Comparison of ENCODE assay signal across 11 cellular contexts in genomic region chr7:74027124-74027682, GRCh38. TPM values are rescaled to one million over a fixed set of nuclear protein-coding genes. Genes with fewer than 3 reads are reported as not detected.
DNase-seq lines count a peak whose midpoint lies in the region; ATAC-seq and TF ChIP-seq lines count a peak whose summit lies in the region.
"Had no signal": no experiment of that assay in that cellular context is flagged by ENCODE, and none has a peak within 500 bp of the region (broad histone marks: within the 10 kb centered on the region; RNA-seq: fewer than 3 reads in every experiment).

No MANE protein-coding gene starts in this region.

- in situ Hi-C loops in gastrocnemius medialis (cut with MboI; ENCODE audit: low sequenced_read_pairs in 4 of 4) = loop anchor here in 2 of 4 donors (5.0 to 10.0 kb wide), 2 partner anchors 152 to 165 kb away; partner anchors contain the start of gene TMEM270 (in 1 of the 2)

- TF ChIP-seq RAD21 in SK-N-SH (IDR thresholded peaks at IDR 0.05; ENCODE audit: low read length) = no peak

- no peak overlapping the region for H3K9ac ChIP-seq in SK-N-SH

- H4K20me1 ChIP-seq in DOHH2 (ENCODE audit: control insufficient read depth, insufficient read depth, low read depth, low read length) = no peaks in the 10 kb centered on the region
- no peaks in the 10 kb centered on the region for H4K20me1 ChIP-seq in SK-N-SH (ENCODE audit: insufficient read depth)

- CTCF ChIA-PET in SK-N-SH (lab: Yijun Ruan, JAX) = interaction anchor here (0.5 to 5.5 kb wide), 71 partner anchors 11 to 470 kb away, joined by 3 to 107 read pairs (median 5); partner anchors contain the start of genes ABHD11, BCL7B and LIMK1

- no peaks in the 10 kb centered on the region for H3K36me3 ChIP-seq in DOHH2 (ENCODE audit: control insufficient read depth, low read length)
- no peaks in the 10 kb centered on the region for H3K36me3 ChIP-seq in SK-N-SH (replicated peaks in 1 of 2; ENCODE audit: control insufficient read depth in 1 of 2, insufficient read depth in 2 of 2, low read length in 1 of 2)
- no peaks in the 10 kb centered on the region for H3K36me3 ChIP-seq in gastrocnemius medialis

- H3K79me2 ChIP-seq in DOHH2 (ENCODE audit: control insufficient read depth, low read length) = no peaks in the 10 kb centered on the region
- H3K79me2 ChIP-seq in SK-N-SH (ENCODE audit: insufficient read depth) = 0 out of 2 replicates have a peak, but pooled peaks cover 3% of the 10 kb centered on the region

- 55% methylated on average over 9 of the region's 10 CpGs for WGBS in SK-N-SH (ENCODE audit: low lambda C conversion rate)
- WGBS in right cardiac atrium = 29% methylated on average over 10 of the region's 10 CpGs

- H3K4me2 ChIP-seq in DOHH2 (ENCODE audit: low read length) (no peak overlapping the region), SK-N-SH (no peak overlapping the region)

- no peak for TF ChIP-seq POLR2A in gastrocnemius medialis (IDR thresholded peaks at IDR 0.05)

- H3K4me3 ChIP-seq in DOHH2 (ENCODE audit: low read length) = no peak overlapping the region
- no peak overlapping the region for H3K4me3 ChIP-seq in SK-N-SH (ENCODE audit: low read depth in 2 of 2, low read length in 1 of 2)
- H3K4me3 ChIP-seq in right cardiac atrium (ENCODE audit: low read length) = peak overlapping the region; percentile 68
- peak overlapping the region; percentile 29 to 49 (median 48) for H3K4me3 ChIP-seq in gastrocnemius medialis

- POLR2A ChIA-PET in SK-N-SH (lab: Yijun Ruan, JAX) = interaction anchor here (0.7 to 1.7 kb wide), 5 partner anchors 13 to 162 kb away, joined by 3 to 4 read pairs (median 3); no protein-coding TSS in a partner anchor

- ATAC-seq in right cardiac atrium = peak; percentile 10 to 32
- peak; percentile 1 to 17 for ATAC-seq in gastrocnemius medialis
- ATAC-seq in GM21515 (IDR thresholded peaks at IDR 0.05; ENCODE audit: unreplicated experiment) = no peak

- H3K9me2 ChIP-seq in DOHH2 (replicated peaks; ENCODE audit: control insufficient read depth, low read length) (no peaks in the 10 kb centered on the region), SK-N-SH (no peaks in the 10 kb centered on the region)

- H2AFZ ChIP-seq in SK-N-SH (ENCODE audit: low read depth) = peak overlapping the region; percentile 24; the same call in 1 of the 2 replicates

- H3F3A ChIP-seq in DOHH2 (ENCODE audit: control insufficient read depth, insufficient read depth) (no peaks in the 10 kb centered on the region), SK-N-SH (replicated peaks; ENCODE audit: insufficient read depth) (peaks cover 12% of the 10 kb centered on the region)

- DNase-seq in SK-N-SH (peak; percentile 69), right cardiac atrium (no peak), gastrocnemius medialis (no peak), H4 (ENCODE audit: low spot score) (no peak), NCI-H1417 (lab: John Stamatoyannopoulos, UW) (no peak)
- no peak for DNase-seq in activated effector memory CD4-positive, alpha-beta T cell treated with Interleukin-2 at 50 U/mL for 16 hours

- no peaks in the 10 kb centered on the region for H3K9me3 ChIP-seq in DOHH2 (ENCODE audit: control insufficient read depth, insufficient read depth, low read length)
- H3K9me3 ChIP-seq in SK-N-SH = no peaks in the 10 kb centered on the region
- no peaks in the 10 kb centered on the region for H3K9me3 ChIP-seq in right cardiac atrium (ENCODE audit: control insufficient read depth, low read length)
- no peaks in the 10 kb centered on the region for H3K9me3 ChIP-seq in gastrocnemius medialis

- no peak for TF ChIP-seq EP300 in SK-N-SH (IDR thresholded peaks at IDR 0.05; ENCODE audit: borderline replicate concordance in 1 of 2, low read depth in 1 of 2, low read length in 1 of 2)

- H3K27ac ChIP-seq in DOHH2 (ENCODE audit: low read depth, low read length) = no peak overlapping the region
- H3K27ac ChIP-seq in SK-N-SH (ENCODE audit: low read depth in 2 of 2, low read length in 1 of 2) = peak overlapping the region; percentile 11 to 78; a peak in 2 of 4 replicates
- peak overlapping the region; percentile 3 for H3K27ac ChIP-seq in right cardiac atrium (ENCODE audit: low read length)
- peak overlapping the region; percentile 53 to 70 (median 62) for H3K27ac ChIP-seq in gastrocnemius medialis

- intact Hi-C loops in right cardiac atrium (cut with DNase I) (loop anchor here (2.0 to 10.0 kb wide), 5 partner anchors 35 to 160 kb away; no protein-coding TSS in a partner anchor), gastrocnemius medialis (cut with DNase I; ENCODE audit: low total_unique reads) (no loop called here)

- H3K27me3 ChIP-seq in DOHH2 (ENCODE audit: control insufficient read depth, low read length) (peaks cover 74% of the 10 kb centered on the region), SK-N-SH (ENCODE audit: insufficient read depth) (no peaks in the 10 kb centered on the region), right cardiac atrium (ENCODE audit: control insufficient read depth, insufficient read depth) (no peaks in the 10 kb centered on the region), gastrocnemius medialis (peaks cover 0 to 17% (median 0%) of the 10 kb centered on the region in 3 donors)

- H3K4me1 ChIP-seq in DOHH2 (ENCODE audit: control insufficient read depth, low read length) (no peaks in the 10 kb centered on the region), SK-N-SH (ENCODE audit: control insufficient read depth in 1 of 2, insufficient read depth in 2 of 2, low read depth in 1 of 2, low read length in 1 of 2) (peaks cover 24 to 85% of the 10 kb centered on the region in 2 experiments), right cardiac atrium (ENCODE audit: control insufficient read depth, insufficient read depth, low read length) (peaks cover 6% of the 10 kb centered on the region), gastrocnemius medialis (peaks cover 26 to 46% of the 10 kb centered on the region in 2 donors)

- TF ChIP-seq CTCF in DOHH2 (IDR thresholded peaks at IDR 0.05; ENCODE audit: low read depth, low read length, poor library complexity, severe bottlenecking) (peak; percentile 17), SK-N-SH (IDR thresholded peaks at IDR 0.05) (no peak), gastrocnemius medialis (IDR thresholded peaks at IDR 0.05 in 4 of 5, conservative IDR thresholded peaks at IDR 0.05 in 1 of 5) (peak in 2 of 5 experiments; percentile 28 to 32)

TF ChIP-seq in SK-N-SH, 30 proteins besides CTCF, POLR2A, EP300 and RAD21 (continues in another document):
- TF ChIP-seq TCF12 (IDR thresholded peaks at IDR 0.05) (no peak), POLR2AphosphoS5 (IDR thresholded peaks at IDR 0.05; ENCODE audit: low read depth, low read length) (no peak), JUND (IDR thresholded peaks at IDR 0.05) (no peak), GATA2 (CRISPR knock-in tag; IDR thresholded peaks at IDR 0.05) (no peak), MXI1 (IDR thresholded peaks at IDR 0.05; ENCODE audit: low read depth, low read length) (no peak; the same call in 1 of the 2 replicates), SIN3A (IDR thresholded peaks at IDR 0.05; ENCODE audit: borderline replicate concordance, low read depth, low read length) (no peak), RFX5 (IDR thresholded peaks at IDR 0.05; ENCODE audit: low read length) (no peak), ELF1 (IDR thresholded peaks at IDR 0.05) (no peak), USF1 (IDR thresholded peaks at IDR 0.05; ENCODE audit: borderline replicate concordance, low read depth) (no peak), FOXJ3 (CRISPR knock-in tag; IDR thresholded peaks at IDR 0.05) (no peak), YY1 (IDR thresholded peaks at IDR 0.05; ENCODE audit: low read depth) (no peak), IRF3 (IDR thresholded peaks at IDR 0.05; ENCODE audit: low read depth, low read length) (no peak), CHD2 (IDR thresholded peaks at IDR 0.05; ENCODE audit: low read length, partially characterized antibody) (no peak)

RNA-seq across cellular contexts. Expression of gene ELN, which starts 0.8 kb away (rescaled TPM):
- polyA plus RNA-seq in SK-N-SH (2012; rRNA removed) = 8.9 and 12.5 TPM in 2 replicates
- 3.6 and 6.1 TPM in 2 replicates for polyA plus RNA-seq in SK-N-SH (2012; cell fraction: cytosol; rRNA removed)
- 10.6 and 13.4 TPM in 2 replicates for polyA plus RNA-seq in SK-N-SH (2012; cell fraction: nucleus; rRNA removed)
- total RNA-seq in right cardiac atrium = 100 to 1,000 TPM in 3 of 4 donors, 10 to 100 TPM in 1; 100.0 to 323 (median 120) TPM
- polyA plus RNA-seq in right cardiac atrium = 73.4 TPM
- 10 to 100 TPM in 1 of 4 donors, 1 to 10 TPM in 3; 5.3 to 14.8 (median 6.9) TPM for total RNA-seq in gastrocnemius medialis
- not detected in 2 replicates for total RNA-seq in H4 (2014; rRNA removed; shearing (Covaris generic))
- total RNA-seq: activated B cell treated with CpG ODN at 0.5 μM for 24 hours; CD4-positive, alpha-beta memory T cell had no signal
- polyA plus RNA-seq: CD4-positive, alpha-beta memory T cell; keratinocyte had no signal

RNA-seq across cellular contexts. Expression of gene LIMK1, which starts 56.4 kb away (rescaled TPM):
- polyA plus RNA-seq in SK-N-SH (2012; rRNA removed) (64.4 and 86.6 TPM in 2 replicates), right cardiac atrium (7.6 TPM)
- polyA plus RNA-seq in SK-N-SH (2012; cell fraction: cytosol; rRNA removed) = 46.4 and 70.1 TPM in 2 replicates
- polyA plus RNA-seq in SK-N-SH (2012; cell fraction: nucleus; rRNA removed) = 118 and 178 TPM in 2 replicates
- total RNA-seq in right cardiac atrium (10 to 100 TPM; 10.4 to 13.5 (median 11.9) TPM), gastrocnemius medialis (10 to 100 TPM; 15.3 to 56.4 (median 23.3) TPM)
- total RNA-seq in H4 (2014; rRNA removed; shearing (Covaris generic)) = 44.0 and 47.6 TPM in 2 replicates

Comparison
In these comparisons a context has a peak if more than half of its experiments do, and no peak if none do; other contexts are left out.
1. H3K4me3 ChIP-seq: peak in right cardiac atrium (single experiment) and gastrocnemius medialis (4 of 4); none in DOHH2 (single experiment) and SK-N-SH (0 of 2).
2. RNA of gene ELN, which starts 0.8 kb away (total RNA-seq): 100.0 to 323 TPM in right cardiac atrium; 5.3 to 14.8 TPM in gastrocnemius medialis and not detected in H4; every median in the first group is over 4 times any median in the second.